In the genomic region with DNA sequence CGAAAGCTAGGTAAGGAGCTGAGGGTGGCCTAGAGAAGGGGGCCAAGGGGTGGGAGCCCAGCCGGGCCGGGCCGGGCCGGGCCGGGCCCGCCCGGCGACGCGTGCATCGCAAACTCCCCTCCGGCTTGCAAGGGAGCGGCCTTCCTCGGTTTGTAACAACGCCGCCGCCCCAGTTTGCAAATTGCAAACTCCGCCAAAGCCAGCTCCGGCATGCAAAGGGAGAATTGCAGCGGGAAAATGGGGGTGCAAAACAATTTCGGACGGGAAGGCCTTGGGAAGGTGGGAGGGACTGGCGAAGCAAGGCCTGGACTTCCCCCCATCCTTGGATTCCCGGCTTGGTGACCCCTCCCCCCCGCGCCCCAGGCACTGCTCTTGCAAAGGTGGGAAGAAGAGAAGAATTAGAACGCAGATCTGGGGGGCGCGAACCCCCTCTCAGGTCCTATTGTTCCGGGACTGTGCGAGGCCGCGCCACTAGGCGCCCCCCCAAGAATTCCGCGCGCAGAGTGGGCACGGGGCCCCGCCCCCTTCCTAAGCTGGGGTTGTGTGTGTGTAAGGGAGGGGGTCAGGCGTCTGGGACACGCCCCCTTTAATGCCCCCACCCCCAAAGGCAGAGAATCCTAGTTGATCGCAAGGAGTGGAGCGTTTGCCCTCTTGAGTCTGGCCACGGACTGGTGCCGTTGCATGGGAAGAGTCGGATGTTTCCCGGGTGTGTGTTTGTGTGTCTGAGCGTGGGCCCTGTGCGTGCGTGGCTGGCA, we compare ENCODE assay signal across 8 cellular contexts. TPM values are rescaled to one million over a fixed set of nuclear protein-coding genes. Genes with fewer than 3 reads are reported as not detected.
DNase-seq lines count a peak whose midpoint lies in the region; ATAC-seq and TF ChIP-seq lines count a peak whose summit lies in the region.

No MANE protein-coding gene starts in this region.

- H2AFZ ChIP-seq in PC-3 (ENCODE audit: low read length) (peak overlapping the region; percentile 72), trophoblast cell (ENCODE audit: insufficient read depth, low read length, poor library complexity) (no peak overlapping the region)

- H3K4me3 ChIP-seq in PC-3 (ENCODE audit: low read length), result peak overlapping the region; percentile 99
- H3K4me3 ChIP-seq in trophoblast cell (ENCODE audit: low read depth, low read length), result peak overlapping the region; percentile 84

- H3K9me3 ChIP-seq in PC-3 (ENCODE audit: low read length) (no peaks in the 10 kb centered on the region), trophoblast cell (ENCODE audit: insufficient read depth, low read depth, low read length) (no peaks in the 10 kb centered on the region)

- no peak overlapping the region for H3K23ac ChIP-seq in trophoblast cell (ENCODE audit: low read length)

- peaks cover 6% of the 10 kb centered on the region; the same call in 1 of the 2 replicates for H4K20me1 ChIP-seq in PC-3 (ENCODE audit: low read length)

- H4K91ac ChIP-seq in trophoblast cell (ENCODE audit: low read depth, low read length), result peak overlapping the region; percentile 82

- H3F3A ChIP-seq in PC-3 (ENCODE audit: low read length, unreplicated experiment), result no peaks in the 10 kb centered on the region

- H3K4me1 ChIP-seq in PC-3 (ENCODE audit: insufficient read depth, low read length) (peaks cover 7% of the 10 kb centered on the region; the same call in 1 of the 2 replicates), trophoblast cell (ENCODE audit: control insufficient read depth in 1 of 2, insufficient read depth in 2 of 2, low read length in 2 of 2) (peaks cover 5 to 7% of the 10 kb centered on the region in 2 experiments)

- H2AK5ac ChIP-seq in trophoblast cell (ENCODE audit: low read length), result no peak overlapping the region

- H3K18ac ChIP-seq in trophoblast cell (ENCODE audit: low read length), result peak overlapping the region; percentile 4

- TSS peak; percentile 4 for BruUV-seq in PC-3 (replicated peaks; lab: Mats Ljungman, UMichigan)

- DNase-seq in AG08395 (ENCODE audit: low spot score), result peak; percentile 34
- peak; percentile 40 for DNase-seq in GM19238 (ENCODE audit: insufficient read length, low spot score)
- DNase-seq in PC-3, result peak; percentile 57
- peak; percentile 58 for DNase-seq in activated naive CD4-positive, alpha-beta T cell treated with anti-CD3 and anti-CD28 coated beads, Interleukin-2, amount 50 U/mL, for 16 hours
- DNase-seq in head of caudate nucleus, result peak in 40 of 42 donors; percentile 17 to 69 (median 48)
- peak; percentile 21 to 57 for DNase-seq in trophoblast cell
- no peak for DNase-seq in iPS-NIHi7 (ENCODE audit: extremely low spot score)

- H2BK5ac ChIP-seq in trophoblast cell (ENCODE audit: low read depth, low read length, poor library complexity), result peak overlapping the region; percentile 85

- H3K27me3 ChIP-seq in PC-3 (ENCODE audit: low read length) (no peaks in the 10 kb centered on the region), trophoblast cell (ENCODE audit: insufficient read depth, low read length) (no peaks in the 10 kb centered on the region)

- peak overlapping the region; percentile 8 for H4K8ac ChIP-seq in trophoblast cell (ENCODE audit: low read depth, low read length)

- POLR2A ChIA-PET in PC-3 (lab: Charles Lee; ENCODE audit: unreplicated experiment), result interaction anchor here (0.6 kb wide), 1 partner anchor 22 kb away, joined by 3 read pairs; no protein-coding TSS in a partner anchor

- intact Hi-C loops in PC-3 (cut with micrococcal nuclease) (loop anchor here (2.0 kb wide), 2 partner anchors 73 to 85 kb away; partner anchors contain the start of genes BCL2L12, IRF3 and PRMT1), head of caudate nucleus (cut with DNase I) (loop anchor here (5.0 to 10.0 kb wide), 2 partner anchors 45 to 73 kb away; partner anchors contain the start of genes BCL2L12 and IRF3)

- no peak overlapping the region for H2BK120ac ChIP-seq in trophoblast cell (ENCODE audit: insufficient read depth, low read length, poor library complexity)

- ATAC-seq in PC-3, result peak; percentile 3
- ATAC-seq in HG02678 (IDR thresholded peaks at IDR 0.05; ENCODE audit: unreplicated experiment), result no peak

- no peaks in the 10 kb centered on the region for H3K9me2 ChIP-seq in PC-3 (replicated peaks; ENCODE audit: low read length)

- H3K9ac ChIP-seq in PC-3 (ENCODE audit: low read length), result peak overlapping the region; percentile 95
- H3K9ac ChIP-seq in trophoblast cell (ENCODE audit: low read length), result peak overlapping the region; percentile 87

- peaks cover 20% of the 10 kb centered on the region for H3K79me1 ChIP-seq in trophoblast cell (ENCODE audit: low read length)

- WGBS in trophoblast cell (ENCODE audit: extremely low coverage, insufficient coverage, insufficient read length), result no CpG with 5 or more reads among the region's 51 CpGs

- H3K79me2 ChIP-seq in PC-3 (ENCODE audit: low read length) (peaks cover 46% of the 10 kb centered on the region), trophoblast cell (ENCODE audit: control insufficient read depth, insufficient read depth, low read length, poor library complexity) (peaks cover 14% of the 10 kb centered on the region)

- peak overlapping the region; percentile 87 for H3K27ac ChIP-seq in PC-3 (ENCODE audit: low read length)
- peak overlapping the region; percentile 84 for H3K27ac ChIP-seq in trophoblast cell (ENCODE audit: low read depth, low read length)

- H3K36me3 ChIP-seq in PC-3 (ENCODE audit: low read depth, low read length), result peaks cover 22% of the 10 kb centered on the region; the same call in 1 of the 2 replicates
- H3K36me3 ChIP-seq in trophoblast cell (ENCODE audit: control insufficient read depth in 1 of 2, insufficient read depth in 2 of 2, low read length in 2 of 2), result peaks cover 25 to 30% of the 10 kb centered on the region in 2 experiments

- H4K12ac ChIP-seq in trophoblast cell (ENCODE audit: low read depth, low read length), result peak overlapping the region; percentile 68

- H3K4ac ChIP-seq in trophoblast cell (ENCODE audit: low read depth, low read length), result peak overlapping the region; percentile 24

- peak overlapping the region; percentile 91 for H3K4me2 ChIP-seq in PC-3 (ENCODE audit: low read length)
- peak overlapping the region; percentile 93 for H3K4me2 ChIP-seq in trophoblast cell (ENCODE audit: low read length)

- H3K14ac ChIP-seq in trophoblast cell (ENCODE audit: low read length), result peak overlapping the region; percentile 15

- TF ChIP-seq CTCF in PC-3 (conservative IDR thresholded peaks at IDR 0.05; ENCODE audit: low read depth, low read length), result no peak

- no peak overlapping the region for H2BK12ac ChIP-seq in trophoblast cell (ENCODE audit: low read length)

- CTCF ChIA-PET in PC-3 (lab: Charles Lee), result interaction anchor here (0.6 kb wide), 1 partner anchor 22 kb away, joined by 9 read pairs; no protein-coding TSS in a partner anchor

RNA-seq across cellular contexts. Expression of gene PRR12, which starts 0.9 kb away (rescaled TPM):
- 14.6 and 25.7 TPM in 2 replicates for total RNA-seq in PC-3 (2014; rRNA removed)
- 12.9 and 13.4 TPM in 2 replicates for polyA plus RNA-seq in trophoblast cell (2013)

RNA-seq across cellular contexts. Expression of gene PRRG2, which starts 10.8 kb away (rescaled TPM):
- total RNA-seq in PC-3 (2014; rRNA removed), result 16.4 and 17.0 TPM in 2 replicates
- 5.6 and 6.7 TPM in 2 replicates for polyA plus RNA-seq in trophoblast cell (2013)

RNA-seq across cellular contexts. Expression of gene NOSIP, which starts 11.6 kb away (rescaled TPM):
- total RNA-seq in PC-3 (2014; rRNA removed), result 195 and 214 TPM in 2 replicates
- polyA plus RNA-seq in trophoblast cell (2013), result 47.8 and 53.3 TPM in 2 replicates

RNA-seq across cellular contexts. Expression of gene RRAS, which starts 48.0 kb away (rescaled TPM):
- 24.0 and 32.0 TPM in 2 replicates for total RNA-seq in PC-3 (2014; rRNA removed)
- polyA plus RNA-seq in trophoblast cell (2013), result 43.3 and 43.8 TPM in 2 replicates

RNA-seq across cellular contexts. Expression of gene SCAF1, which starts 50.1 kb away (rescaled TPM):
- total RNA-seq in PC-3 (2014; rRNA removed), result 46.8 and 78.6 TPM in 2 replicates
- polyA plus RNA-seq in trophoblast cell (2013), result 59.7 and 62.7 TPM in 2 replicates
